10 cellular contexts compared by ENCODE assay signal in genomic region chr2:17821535-17822451, GRCh38. TPM values are rescaled to one million over a fixed set of nuclear protein-coding genes. Genes with fewer than 3 reads are reported as not detected.
A peak's percentile ranks its signal among the peaks of the same experiment; 100 is the strongest.
DNase-seq lines count a peak whose midpoint lies in the region; ATAC-seq and TF ChIP-seq lines count a peak whose summit lies in the region.
"Had no signal": no experiment of that assay in that cellular context is flagged by ENCODE, and none has a peak within 500 bp of the region (broad histone marks: within the 10 kb centered on the region; RNA-seq: fewer than 3 reads in every experiment).

No MANE protein-coding gene starts in this region.

- no peaks in the 10 kb centered on the region for H3K27me3 Mint-ChIP-seq in nephron progenitor cell (ENCODE audit: low read depth, poor library complexity)
- peaks cover 2 to 3% (median 2%) of the 10 kb centered on the region in 3 donors for H3K27me3 Mint-ChIP-seq in CD14-positive monocyte (ENCODE audit: low read depth in 3 of 3)
- H3K27me3 Mint-ChIP-seq in natural killer cell treated with Interleukin-12 subunit alpha and Interleukin-12 subunit beta and Interleukin-15 and Interleukin-18, amount 100 ng/mL, for 72 hours: peaks cover 9 to 25% of the 10 kb centered on the region in 2 donors
- H3K27me3 Mint-ChIP-seq in CD4-positive, alpha-beta memory T cell: peaks cover 14 to 21% of the 10 kb centered on the region in 2 donors

- DNase-seq in nephron progenitor cell: peak; percentile 32
- no peak for DNase-seq in CD14-positive monocyte (ENCODE audit: low spot score)
- DNase-seq in stimulated activated CD4-positive, alpha-beta T cell treated with anti-CD3 and anti-CD28 coated beads, Interleukin-4, amount 100 ng/mL, for 4 hours: no peak
- DNase-seq in natural killer cell treated with Interleukin-12 subunit alpha and Interleukin-12 subunit beta and Interleukin-15 and Interleukin-18, amount 100 ng/mL, for 72 hours (ENCODE audit: low spot score): no peak
- no peak for DNase-seq in CD4-positive, alpha-beta memory T cell
- DNase-seq: nucleus accumbens had no signal

- peak; percentile 54 for ATAC-seq in GM18907 (IDR thresholded peaks at IDR 0.05; ENCODE audit: unreplicated experiment)
- peak; percentile 34 for ATAC-seq in GM21786 (IDR thresholded peaks at IDR 0.05; ENCODE audit: unreplicated experiment)
- ATAC-seq in natural killer cell treated with Interleukin-12 subunit alpha and Interleukin-12 subunit beta and Interleukin-15 and Interleukin-18, amount 100 ng/mL, for 72 hours: no peak

- H3K4me3 ChIP-seq in OCI-LY3 (ENCODE audit: low read length): peak overlapping the region; percentile 3
- H3K4me3 ChIP-seq in CD4-positive, alpha-beta memory T cell (ENCODE audit: low read length in 2 of 2): no peak overlapping the region

- peak overlapping the region; percentile 48; the same call in 1 of the 2 replicates for H3K9ac ChIP-seq in OCI-LY3 (ENCODE audit: low read length)

- no peaks in the 10 kb centered on the region for H4K20me1 ChIP-seq in OCI-LY3 (ENCODE audit: insufficient read depth, low read length)

- peaks cover 6% of the 10 kb centered on the region for H3K36me3 Mint-ChIP-seq in nephron progenitor cell (ENCODE audit: low read depth)
- no peaks in the 10 kb centered on the region for H3K36me3 Mint-ChIP-seq in CD14-positive monocyte
- H3K36me3 Mint-ChIP-seq in natural killer cell treated with Interleukin-12 subunit alpha and Interleukin-12 subunit beta and Interleukin-15 and Interleukin-18, amount 100 ng/mL, for 72 hours: no peaks in the 10 kb centered on the region
- H3K36me3 Mint-ChIP-seq in CD4-positive, alpha-beta memory T cell: no peaks in the 10 kb centered on the region

- H3K4me1 ChIP-seq in OCI-LY3 (ENCODE audit: low read length): peaks cover 61% of the 10 kb centered on the region
- no peaks in the 10 kb centered on the region for H3K4me1 ChIP-seq in CD4-positive, alpha-beta memory T cell (ENCODE audit: insufficient read depth, low read length)

- H3K27ac Mint-ChIP-seq in nephron progenitor cell (peak overlapping the region; percentile 98), CD14-positive monocyte (no peak overlapping the region)
- no peak overlapping the region for H3K27ac Mint-ChIP-seq in natural killer cell treated with Interleukin-12 subunit alpha and Interleukin-12 subunit beta and Interleukin-15 and Interleukin-18, amount 100 ng/mL, for 72 hours
- H3K27ac Mint-ChIP-seq in CD4-positive, alpha-beta memory T cell: no peak overlapping the region

- H3K36me3 ChIP-seq in OCI-LY3 (replicated peaks; ENCODE audit: low read depth, low read length): no peaks in the 10 kb centered on the region
- no peaks in the 10 kb centered on the region for H3K36me3 ChIP-seq in CD4-positive, alpha-beta memory T cell (ENCODE audit: insufficient read depth, low read length)

- H3K9me3 ChIP-seq in OCI-LY3 (ENCODE audit: insufficient read depth, low read length): no peaks in the 10 kb centered on the region
- no peaks in the 10 kb centered on the region for H3K9me3 ChIP-seq in CD4-positive, alpha-beta memory T cell (ENCODE audit: control insufficient read depth in 1 of 2, low read length in 2 of 2)

- POLR2A ChIA-PET in CD4-positive, alpha-beta memory T cell (lab: Charles Lee; ENCODE audit: partially characterized antibody): no interaction called here

- no peaks in the 10 kb centered on the region for H3K27me3 ChIP-seq in OCI-LY3 (ENCODE audit: low read depth, low read length)
- H3K27me3 ChIP-seq in CD4-positive, alpha-beta memory T cell (ENCODE audit: insufficient read depth, low read length): no peaks in the 10 kb centered on the region

- peak overlapping the region; percentile 68 for H2AFZ ChIP-seq in OCI-LY3 (ENCODE audit: low read depth, low read length)

- CTCF ChIA-PET in CD4-positive, alpha-beta memory T cell (lab: Charles Lee; ENCODE audit: partially characterized antibody): no interaction called here

- H3K9me3 Mint-ChIP-seq in nephron progenitor cell (no peaks in the 10 kb centered on the region), CD14-positive monocyte (peaks cover 0 to 5% (median 0%) of the 10 kb centered on the region in 7 donors)
- no peaks in the 10 kb centered on the region for H3K9me3 Mint-ChIP-seq in natural killer cell treated with Interleukin-12 subunit alpha and Interleukin-12 subunit beta and Interleukin-15 and Interleukin-18, amount 100 ng/mL, for 72 hours
- peaks cover 0 to 2% (median 0%) of the 10 kb centered on the region in 8 donors for H3K9me3 Mint-ChIP-seq in CD4-positive, alpha-beta memory T cell

- TF ChIP-seq CTCF in OCI-LY3 (IDR thresholded peaks at IDR 0.05; ENCODE audit: low read depth, low read length) (no peak), nephron progenitor cell (IDR thresholded peaks at IDR 0.05) (no peak), CD14-positive monocyte (IDR thresholded peaks at IDR 0.05) (no peak)

- H3K27ac ChIP-seq in OCI-LY3 (ENCODE audit: low read length): peak overlapping the region; percentile 68
- H3K27ac ChIP-seq in CD4-positive, alpha-beta memory T cell (ENCODE audit: low read depth, low read length): no peak overlapping the region

- peak overlapping the region; percentile 47 for H3K4me3 Mint-ChIP-seq in nephron progenitor cell
- H3K4me3 Mint-ChIP-seq in CD14-positive monocyte: no peak overlapping the region
- no peak overlapping the region for H3K4me3 Mint-ChIP-seq in natural killer cell treated with Interleukin-12 subunit alpha and Interleukin-12 subunit beta and Interleukin-15 and Interleukin-18, amount 100 ng/mL, for 72 hours
- no peak overlapping the region for H3K4me3 Mint-ChIP-seq in CD4-positive, alpha-beta memory T cell

- no peaks in the 10 kb centered on the region for H3K79me2 ChIP-seq in OCI-LY3 (ENCODE audit: low read length)

- intact Hi-C loops in CD14-positive monocyte (cut with micrococcal nuclease): no loop called here
- intact Hi-C loops in CD4-positive, alpha-beta memory T cell (cut with micrococcal nuclease): no loop called here

- peaks cover 80% of the 10 kb centered on the region for H3K4me1 Mint-ChIP-seq in nephron progenitor cell
- H3K4me1 Mint-ChIP-seq in CD14-positive monocyte: peaks cover 15% of the 10 kb centered on the region
- no peaks in the 10 kb centered on the region for H3K4me1 Mint-ChIP-seq in natural killer cell treated with Interleukin-12 subunit alpha and Interleukin-12 subunit beta and Interleukin-15 and Interleukin-18, amount 100 ng/mL, for 72 hours (ENCODE audit: low read depth in 2 of 2)
- no peaks in the 10 kb centered on the region for H3K4me1 Mint-ChIP-seq in CD4-positive, alpha-beta memory T cell

- H3K4me2 ChIP-seq in OCI-LY3 (ENCODE audit: low read length): peak overlapping the region; percentile 53

RNA-seq across cellular contexts. Expression of gene MSGN1, which starts 5.5 kb away (rescaled TPM):
- not detected for polyA plus RNA-seq in CD14-positive monocyte
- not detected for total RNA-seq in natural killer cell treated with Interleukin-12 subunit alpha and Interleukin-12 subunit beta and Interleukin-15 and Interleukin-18, amount 100 ng/mL, for 72 hours
- not detected for total RNA-seq in CD4-positive, alpha-beta memory T cell
- not detected for polyA plus RNA-seq in CD4-positive, alpha-beta memory T cell
- total RNA-seq: subcutaneous adipose tissue had no signal

RNA-seq across cellular contexts. Expression of gene KCNS3, which starts 56.7 kb away (rescaled TPM):
- not detected for polyA plus RNA-seq in CD14-positive monocyte
- total RNA-seq in natural killer cell treated with Interleukin-12 subunit alpha and Interleukin-12 subunit beta and Interleukin-15 and Interleukin-18, amount 100 ng/mL, for 72 hours: not detected
- total RNA-seq in CD4-positive, alpha-beta memory T cell: not detected
- not detected for polyA plus RNA-seq in CD4-positive, alpha-beta memory T cell

Comparison
In these comparisons a context has a peak if more than half of its experiments do, and no peak if none do; other contexts are left out.
1. ATAC-seq: peak in GM18907 (single experiment) and GM21786 (single experiment); none in natural killer cell treated with Interleukin-12 subunit alpha and Interleukin-12 subunit beta and Interleukin-15 and Interleukin-18, amount 100 ng/mL, for 72 hours (0 of 2).